ENCODE assay signal across 9 cellular contexts in genomic region chr20:63829598-63829942, GRCh38. TPM values are rescaled to one million over a fixed set of nuclear protein-coding genes. Genes with fewer than 3 reads are reported as not detected.
A peak's percentile ranks its signal among the peaks of the same experiment; 100 is the strongest.
DNase-seq lines count a peak whose midpoint lies in the region; ATAC-seq and TF ChIP-seq lines count a peak whose summit lies in the region.
"Had no signal": no experiment of that assay in that cellular context is flagged by ENCODE, and none has a peak within 500 bp of the region (broad histone marks: within the 10 kb centered on the region; RNA-seq: fewer than 3 reads in every experiment).

No MANE protein-coding gene starts in this region.

- TF ChIP-seq CTCF in fibroblast of lung (conservative IDR thresholded peaks at IDR 0.05 in 1 of 2, IDR thresholded peaks at IDR 0.05 in 1 of 2; ENCODE audit: low read depth in 1 of 2, low read length in 2 of 2) = no peak
- TF ChIP-seq CTCF in parathyroid adenoma (IDR thresholded peaks at IDR 0.05) = no peak

- no peaks in the 10 kb centered on the region for H3K79me2 ChIP-seq in fibroblast of lung (ENCODE audit: control insufficient read depth, insufficient read depth, low read length)
- H3K79me2 ChIP-seq in parathyroid adenoma = peaks cover 36% of the 10 kb centered on the region

- H3K27me3 ChIP-seq in fibroblast of lung (ENCODE audit: control insufficient read depth, insufficient read depth, low read length) = peaks cover 10% of the 10 kb centered on the region
- H3K27me3 ChIP-seq in parathyroid adenoma (ENCODE audit: control insufficient read depth, insufficient read depth, low read length) = no peaks in the 10 kb centered on the region

- no peak for DNase-seq in SK-N-MC (ENCODE audit: low read depth, low spot score)
- DNase-seq in fibroblast of lung (ENCODE audit: low read depth in 2 of 2) = peak in 1 of 2 donors; percentile 26
- DNase-seq in activated effector memory CD4-positive, alpha-beta T cell treated with Interleukin-2 at 50 U/mL for 16 hours = no peak
- DNase-seq in Ammon's horn (ENCODE audit: low spot score) = no peak
- DNase-seq in HK-2 (ENCODE audit: unreplicated experiment) = no peak

- H3K4me3 ChIP-seq in GM08714 (ENCODE audit: low read length) = peak overlapping the region; percentile 47; the same call in 1 of the 2 replicates
- H3K4me3 ChIP-seq in SK-N-MC = peak overlapping the region; percentile 74
- H3K4me3 ChIP-seq in fibroblast of lung (replicated peaks in 1 of 4; ENCODE audit: control extremely low read depth in 1 of 4, insufficient read depth in 1 of 4, low read depth in 3 of 4, low read length in 4 of 4) = peak overlapping the region in 3 of 4 experiments; percentile 51 to 75 (median 69)
- H3K4me3 ChIP-seq in parathyroid adenoma (ENCODE audit: low read depth, low read length) = peak overlapping the region; percentile 68

- H3K4me1 ChIP-seq in fibroblast of lung (ENCODE audit: control insufficient read depth, extremely low read depth, insufficient read depth, low read length) (peaks cover 8% of the 10 kb centered on the region), parathyroid adenoma (peaks cover 9% of the 10 kb centered on the region)

- peak overlapping the region; percentile 30 for H3K4me2 ChIP-seq in fibroblast of lung (ENCODE audit: extremely low read depth, insufficient read depth, low read length)
- peak overlapping the region; percentile 95 for H3K4me2 ChIP-seq in parathyroid adenoma (ENCODE audit: low read length)

- H3K9me3 ChIP-seq in SK-N-MC (ENCODE audit: low read depth, low read length) (no peaks in the 10 kb centered on the region), fibroblast of lung (ENCODE audit: control insufficient read depth, insufficient read depth, low read depth, low read length) (no peaks in the 10 kb centered on the region), parathyroid adenoma (ENCODE audit: control insufficient read depth, low read length) (no peaks in the 10 kb centered on the region)

- H3K36me3 ChIP-seq in SK-N-MC (ENCODE audit: insufficient read depth, low read length) (no peaks in the 10 kb centered on the region), fibroblast of lung (ENCODE audit: control insufficient read depth, insufficient read depth, low read length) (no peaks in the 10 kb centered on the region), parathyroid adenoma (ENCODE audit: control insufficient read depth, insufficient read depth, low read length) (no peaks in the 10 kb centered on the region)

- H3K27ac ChIP-seq in SK-N-MC (no peak overlapping the region), fibroblast of lung (ENCODE audit: insufficient read depth, low read length) (no peak overlapping the region), parathyroid adenoma (peak overlapping the region; percentile 17)

- H4K20me1 ChIP-seq in fibroblast of lung (ENCODE audit: control insufficient read depth, extremely low read depth, insufficient read depth, low read length) = no peaks in the 10 kb centered on the region

- H2AFZ ChIP-seq in fibroblast of lung (ENCODE audit: low read length) (no peak overlapping the region), parathyroid adenoma (peak overlapping the region; percentile 51)

- H3K9ac ChIP-seq in SK-N-MC (ENCODE audit: insufficient read length) (peak overlapping the region; percentile 15), fibroblast of lung (ENCODE audit: insufficient read depth, low read length) (no peak overlapping the region), parathyroid adenoma (no peak overlapping the region)

- ATAC-seq in HG03025 (IDR thresholded peaks at IDR 0.05; ENCODE audit: low FRiP score, unreplicated experiment) = no peak

RNA-seq across cellular contexts. Expression of gene ZBTB46, which starts 1.5 kb away (rescaled TPM):
- 2.8 and 4.5 TPM in 2 replicates for total RNA-seq in fibroblast of lung
- polyA plus RNA-seq in fibroblast of lung = 0.53 and 0.96 TPM in 2 replicates
- 1.8 and 2.4 TPM in 2 replicates for polyA plus RNA-seq in fibroblast of lung (2012)
- polyA minus RNA-seq in fibroblast of lung (ENCODE audit: low replicate concordance) = 2.1 and 5.1 TPM in 2 replicates

RNA-seq across cellular contexts. Expression of gene ABHD16B, which starts 31.7 kb away (rescaled TPM):
- not detected in 2 replicates for total RNA-seq in fibroblast of lung
- polyA plus RNA-seq in fibroblast of lung = not detected in 2 replicates
- not detected in 2 replicates for polyA plus RNA-seq in fibroblast of lung (2012)
- polyA minus RNA-seq in fibroblast of lung (ENCODE audit: low replicate concordance) = not detected in 2 replicates
- total RNA-seq: M059J had no signal

RNA-seq across cellular contexts. Expression of gene TPD52L2, which starts 35.5 kb away (rescaled TPM):
- total RNA-seq in fibroblast of lung = 84.2 and 123 TPM in 2 replicates
- polyA plus RNA-seq in fibroblast of lung = 212 and 227 TPM in 2 replicates
- 165 and 182 TPM in 2 replicates for polyA plus RNA-seq in fibroblast of lung (2012)
- polyA minus RNA-seq in fibroblast of lung (ENCODE audit: low replicate concordance) = 169 and 179 TPM in 2 replicates
